ENCODE assay signal across 1 cellular context in genomic region chr7:5064391-5065106, GRCh38.
TF ChIP-seq lines count a peak whose summit lies in the region.

No MANE protein-coding gene starts in this region.

TF ChIP-seq in HEK293, 187 proteins besides CTCF, POLR2A, EP300 and RAD21 (continued from another document):
- TF ChIP-seq ZNF518A (tag by site-specific recombination; conservative IDR thresholded peaks at IDR 0.05; ENCODE audit: low read depth) = no peak
- TF ChIP-seq ZNF280D (tag by site-specific recombination; IDR thresholded peaks at IDR 0.05) = peak; percentile 35; the same call in 1 of the 2 replicates
- TF ChIP-seq SP3 (tag by site-specific recombination; IDR thresholded peaks at IDR 0.05) = no peak
- no peak for TF ChIP-seq ZIC2 (tag by site-specific recombination; IDR thresholded peaks at IDR 0.05)
- no peak for TF ChIP-seq ZNF292 (tag by site-specific recombination; IDR thresholded peaks at IDR 0.05; ENCODE audit: borderline replicate concordance, low read depth)
- no peak for TF ChIP-seq ZNF394 (tag by site-specific recombination; IDR thresholded peaks at IDR 0.05; ENCODE audit: borderline replicate concordance)
- TF ChIP-seq ZNF2 (tag by site-specific recombination; IDR thresholded peaks at IDR 0.05) = no peak
- no peak for TF ChIP-seq ZNF704 (tag by site-specific recombination; IDR thresholded peaks at IDR 0.05)
- no peak for TF ChIP-seq ZNF449 (tag by site-specific recombination; IDR thresholded peaks at IDR 0.05)
- no peak for TF ChIP-seq ZNF416 (tag by site-specific recombination; IDR thresholded peaks at IDR 0.05)
- no peak for TF ChIP-seq ZNF48 (tag by site-specific recombination; IDR thresholded peaks at IDR 0.05)
- no peak for TF ChIP-seq PRDM6 (tag by site-specific recombination; IDR thresholded peaks at IDR 0.05)
- TF ChIP-seq KLF8 (tag by site-specific recombination; IDR thresholded peaks at IDR 0.05) = no peak
- TF ChIP-seq EGR2 (tag by site-specific recombination; IDR thresholded peaks at IDR 0.05; ENCODE audit: low read depth) = no peak
- no peak for TF ChIP-seq ZSCAN23 (tag by site-specific recombination; IDR thresholded peaks at IDR 0.05)
- no peak for TF ChIP-seq ZNF423 (tag by site-specific recombination; IDR thresholded peaks at IDR 0.05)
- TF ChIP-seq ZNF785 (tag by site-specific recombination; IDR thresholded peaks at IDR 0.05) = no peak
- no peak for TF ChIP-seq BCL11A (tag by site-specific recombination; IDR thresholded peaks at IDR 0.05; ENCODE audit: low read depth)
- TF ChIP-seq ZNF132 (tag by site-specific recombination; IDR thresholded peaks at IDR 0.05; ENCODE audit: borderline replicate concordance) = no peak
- no peak for TF ChIP-seq GLI4 (tag by site-specific recombination; IDR thresholded peaks at IDR 0.05)
- no peak for TF ChIP-seq SP2 (tag by site-specific recombination; IDR thresholded peaks at IDR 0.05)
- no peak for TF ChIP-seq ZNF529 (tag by site-specific recombination; IDR thresholded peaks at IDR 0.05; ENCODE audit: insufficient replicate concordance)
- peak; percentile 100 for TF ChIP-seq SETDB1 (IDR thresholded peaks at IDR 0.05; ENCODE audit: insufficient read length, low read length)
- TF ChIP-seq ZNF514 (tag by site-specific recombination; IDR thresholded peaks at IDR 0.05) = no peak
- TF ChIP-seq ZNF560 (tag by site-specific recombination; IDR thresholded peaks at IDR 0.05; ENCODE audit: borderline replicate concordance) = no peak
- no peak for TF ChIP-seq ZNF114 (tag by site-specific recombination; IDR thresholded peaks at IDR 0.05)
- TF ChIP-seq ZNF175 (tag by site-specific recombination; IDR thresholded peaks at IDR 0.05) = no peak
- no peak for TF ChIP-seq PRDM10 (tag by site-specific recombination; IDR thresholded peaks at IDR 0.05)
- TF ChIP-seq SALL2 (tag by site-specific recombination; IDR thresholded peaks at IDR 0.05; ENCODE audit: borderline replicate concordance) = no peak
- TF ChIP-seq RBAK (tag by site-specific recombination; IDR thresholded peaks at IDR 0.05) = peak; percentile 56; the same call in 1 of the 2 replicates
